In genomic region chr22:30202531-30203006, GRCh38 we compare ENCODE assay signal across 11 cellular contexts. TPM values are rescaled to one million over a fixed set of nuclear protein-coding genes. Genes with fewer than 3 reads are reported as not detected.
DNase-seq lines count a peak whose midpoint lies in the region; ATAC-seq and TF ChIP-seq lines count a peak whose summit lies in the region.
"Had no signal": no experiment of that assay in that cellular context is flagged by ENCODE, and none has a peak within 500 bp of the region (broad histone marks: within the 10 kb centered on the region; RNA-seq: fewer than 3 reads in every experiment).

No MANE protein-coding gene starts in this region.

- peaks cover 4% of the 10 kb centered on the region; the same call in 2 of the 3 replicates for H3K36me3 Mint-ChIP-seq in GM23338 (ENCODE audit: low read depth)
- H3K36me3 Mint-ChIP-seq in MCF 10A (ENCODE audit: insufficient read depth, unreplicated experiment), result no peaks in the 10 kb centered on the region

- ATAC-seq in GM23338 (no peak; the same call in 2 of the 3 replicates), GM21737 (IDR thresholded peaks at IDR 0.05; ENCODE audit: unreplicated experiment) (no peak)

- H3K9ac ChIP-seq in iPS-20b (ENCODE audit: low read depth, low read length), result 0 out of 2 replicates have a peak overlapping the region, but pooled peaks have one; percentile 33

- no peak overlapping the region for H3K27ac Mint-ChIP-seq in GM23338
- peak overlapping the region; percentile 31 for H3K27ac Mint-ChIP-seq in MCF 10A (ENCODE audit: low read depth, unreplicated experiment)

- 0 out of 2 replicates have a peak, but pooled peaks cover 1% of the 10 kb centered on the region for H3K9me2 ChIP-seq in GM23338 (ENCODE audit: insufficient read depth)

- H3K4me1 ChIP-seq in GM23338 (ENCODE audit: insufficient read depth) (peaks cover 5% of the 10 kb centered on the region), iPS-20b (ENCODE audit: insufficient read depth, low read length) (no peaks in the 10 kb centered on the region)

- no TSS peak for BruUV-seq in MCF 10A (replicated peaks; lab: Mats Ljungman, UMichigan)

- no peak overlapping the region for H3K4me3 ChIP-seq in GM23338
- no peak overlapping the region for H3K4me3 ChIP-seq in iPS-20b (ENCODE audit: low read length)
- no peak overlapping the region for H3K4me3 ChIP-seq in skin epidermis

- H3K27ac ChIP-seq in GM23338 (ENCODE audit: low read depth), result no peak overlapping the region
- H3K27ac ChIP-seq in iPS-20b (ENCODE audit: low read length), result no peak overlapping the region
- peak overlapping the region in 19 of 21 experiments; percentile 4 to 85 (median 67) for H3K27ac ChIP-seq in skin epidermis
- H3K27ac ChIP-seq: HL-60 had no signal

- H3K9me3 Mint-ChIP-seq in GM23338, result 0 out of 3 replicates have a peak, but pooled peaks cover 3% of the 10 kb centered on the region
- H3K9me3 Mint-ChIP-seq in MCF 10A (ENCODE audit: unreplicated experiment), result peaks cover 6% of the 10 kb centered on the region

- CTCF ChIA-PET in MCF 10A (lab: Yijun Ruan, JAX), result interaction anchor here (0.5 to 0.9 kb wide), 4 partner anchors 61 to 94 kb away, joined by 3 read pairs; no protein-coding TSS in a partner anchor

- intact Hi-C loops in MCF 10A (cut with micrococcal nuclease), result no loop called here

- H3K27me3 ChIP-seq in GM23338 (ENCODE audit: insufficient read depth) (no peaks in the 10 kb centered on the region), iPS-20b (ENCODE audit: insufficient read depth, low read length) (no peaks in the 10 kb centered on the region)

- TF ChIP-seq CTCF in GM23338 (conservative IDR thresholded peaks at IDR 0.05; ENCODE audit: low read depth in 2 of 2) (no peak), MCF 10A (IDR thresholded peaks at IDR 0.05; ENCODE audit: unreplicated experiment) (no peak)

- no peaks in the 10 kb centered on the region for H4K20me1 ChIP-seq in GM23338 (replicated peaks; ENCODE audit: insufficient read depth)

- H3K4me3 Mint-ChIP-seq in GM23338 (no peak overlapping the region), MCF 10A (ENCODE audit: unreplicated experiment) (no peak overlapping the region)

- H3F3A ChIP-seq in GM23338 (replicated peaks; ENCODE audit: low read depth), result 0 out of 2 replicates have a peak, but pooled peaks cover under 1% of the 10 kb centered on the region

- H3K27me3 Mint-ChIP-seq in GM23338 (ENCODE audit: insufficient read depth, low read depth, poor library complexity), result peaks cover 4% of the 10 kb centered on the region
- no peaks in the 10 kb centered on the region for H3K27me3 Mint-ChIP-seq in MCF 10A (ENCODE audit: insufficient read depth, unreplicated experiment)

- DNase-seq in GM23338 (ENCODE audit: low spot score) (no peak), MCF 10A (ENCODE audit: unreplicated experiment) (no peak), NCI-H2107 (lab: John Stamatoyannopoulos, UW) (no peak), RPMI8226 (no peak), GF-D8 (lab: John Stamatoyannopoulos, UW) (no peak)
- DNase-seq: effector CD8-positive, alpha-beta T cell; NCI-H2171 treated with DMSO at 0.1 percent for 48 hours had no signal

- H3K36me3 ChIP-seq in GM23338 (ENCODE audit: insufficient read depth) (no peaks in the 10 kb centered on the region), iPS-20b (ENCODE audit: insufficient read depth, low read depth, low read length) (no peaks in the 10 kb centered on the region)

- H2AFZ ChIP-seq in GM23338, result peak overlapping the region; percentile 69

- POLR2A ChIA-PET in MCF 10A (lab: Yijun Ruan, JAX), result interaction anchor here (1.1 kb wide), 1 partner anchor 649 kb away, joined by 3 read pairs; the partner anchor contains the start of gene THOC5

- no peaks in the 10 kb centered on the region for H3K9me3 ChIP-seq in iPS-20b (ENCODE audit: insufficient read depth, low read depth, low read length)

- no peaks in the 10 kb centered on the region for H3K79me2 ChIP-seq in GM23338 (replicated peaks; ENCODE audit: insufficient read depth)

- no peak overlapping the region for H3K4me2 ChIP-seq in GM23338

- H3K4me1 Mint-ChIP-seq in GM23338 (peaks cover 13% of the 10 kb centered on the region), MCF 10A (ENCODE audit: insufficient read depth, unreplicated experiment) (peaks cover 39% of the 10 kb centered on the region)

TF ChIP-seq in GM23338, 12 proteins besides CTCF, POLR2A, EP300 and RAD21:
- TF ChIP-seq EZH2 (IDR thresholded peaks at IDR 0.05; ENCODE audit: low read depth, unreplicated experiment) (no peak), ZNF331 (CRISPR knock-in tag; IDR thresholded peaks at IDR 0.05; ENCODE audit: low read depth) (no peak)

RNA-seq across cellular contexts. Expression of gene LIF, which starts 44.0 kb away (rescaled TPM):
- total RNA-seq in GM23338 (2014; rRNA removed; shearing (Covaris generic)), result 3.6 and 5.9 TPM in 2 replicates
- polyA plus RNA-seq in GM23338 (2016; fragmentation: Nextera tagmentation; extraction: Ambion mirVana), result 1.2 and 1.8 TPM in 2 replicates
- total RNA-seq in MCF 10A (2022), result 9.5 and 19.3 TPM in 2 replicates

Comparison
In these comparisons a context has a peak if more than half of its experiments do, and no peak if none do; other contexts are left out.
1. H3K27ac ChIP-seq: peak in skin epidermis (19 of 21); none in GM23338 (single experiment) and iPS-20b (single experiment).